In the genomic region with DNA sequence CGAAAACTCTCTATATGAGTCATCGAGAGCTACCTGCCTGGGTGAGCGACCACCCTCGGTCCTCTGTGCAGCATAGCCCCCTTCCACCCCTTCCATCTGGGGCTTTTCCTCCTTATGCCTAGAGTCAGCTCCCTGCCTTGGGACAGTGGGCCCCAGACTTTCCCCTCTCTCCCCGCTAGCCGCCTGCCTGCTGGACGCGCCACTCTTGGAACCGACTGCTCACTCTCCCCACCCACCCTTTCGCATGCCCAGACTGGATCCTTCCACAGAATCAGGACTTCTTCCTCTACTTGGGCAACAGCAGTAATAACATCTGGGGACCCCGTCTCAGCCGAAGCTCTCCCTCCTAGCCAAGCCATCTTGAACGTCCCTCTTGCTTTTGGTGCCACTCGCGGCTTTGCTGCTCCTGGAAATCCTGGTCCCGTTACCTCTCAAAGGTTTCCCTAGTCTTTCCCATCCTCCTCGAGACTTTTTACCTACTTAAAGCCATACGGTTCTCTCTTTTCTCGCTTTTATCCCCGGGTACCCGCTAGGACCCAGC, we compare ENCODE assay signal across 8 cellular contexts. TPM values are rescaled to one million over a fixed set of nuclear protein-coding genes. Genes with fewer than 3 reads are reported as not detected.
A peak's percentile ranks its signal among the peaks of the same experiment; 100 is the strongest.
DNase-seq lines count a peak whose midpoint lies in the region; ATAC-seq and TF ChIP-seq lines count a peak whose summit lies in the region.

No MANE protein-coding gene starts in this region.

- no CpG with 5 or more reads among the region's 21 CpGs for WGBS in H9 (ENCODE audit: extremely low coverage, insufficient read length, low lambda C conversion rate)

- H3K9me3 Mint-ChIP-seq in H9 = no peaks in the 10 kb centered on the region; a peak in 1 of 5 replicates
- peaks cover 5% of the 10 kb centered on the region for H3K9me3 Mint-ChIP-seq in activated CD4-positive, alpha-beta memory T cell treated with anti-CD3 and anti-CD28 coated beads, Interleukin-2, amount 10 ng/mL, durations not matched to agents 7 days and 5 days
- no peaks in the 10 kb centered on the region for H3K9me3 Mint-ChIP-seq in progenitor cell of endocrine pancreas (ENCODE audit: low read depth)

- POLR2A ChIA-PET in activated CD4-positive, alpha-beta memory T cell treated with anti-CD3 and anti-CD28 coated beads, Interleukin-2, amount 10 ng/mL, durations not matched to agents 7 days and 5 days (lab: Charles Lee) = interaction anchor here (0.9 to 11.6 kb wide), 18 partner anchors 9 to 339 kb away, joined by 3 to 178 read pairs (median 8); partner anchors contain the start of genes ANKRD52, MYL6, MYL6B and PA2G4

- no peaks in the 10 kb centered on the region for H3K79me2 ChIP-seq in H9 (ENCODE audit: insufficient read depth, low read length)

- TF ChIP-seq CTCF in H9 (conservative IDR thresholded peaks at IDR 0.05) (no peak), progenitor cell of endocrine pancreas (IDR thresholded peaks at IDR 0.05; ENCODE audit: unreplicated experiment) (no peak)

- H4K20me1 ChIP-seq in H9 (ENCODE audit: control insufficient read depth, insufficient read depth, insufficient read length) = no peaks in the 10 kb centered on the region

- H3K4me2 ChIP-seq in H9 (ENCODE audit: insufficient read depth, insufficient read length, low read length) = peak overlapping the region; percentile 100

- H3K14ac ChIP-seq in H9 (ENCODE audit: insufficient read depth, low read length) = peak overlapping the region; percentile 87

- H2BK20ac ChIP-seq in H9 (ENCODE audit: low read depth, low read length, poor library complexity, severe bottlenecking) = no peak overlapping the region

- H3K4ac ChIP-seq in H9 (ENCODE audit: low read depth, low read length) = no peak overlapping the region

- H3K9me3 ChIP-seq in H9 (ENCODE audit: control insufficient read depth, low read depth, low read length) = no peaks in the 10 kb centered on the region

- H3K4me1 Mint-ChIP-seq in H9 (peaks cover 26 to 27% of the 10 kb centered on the region in 2 experiments), progenitor cell of endocrine pancreas (ENCODE audit: low read depth) (peaks cover 38% of the 10 kb centered on the region)
- peaks cover 78% of the 10 kb centered on the region for H3K4me1 Mint-ChIP-seq in activated CD4-positive, alpha-beta memory T cell treated with anti-CD3 and anti-CD28 coated beads, Interleukin-2, amount 10 ng/mL, durations not matched to agents 7 days and 5 days

- H3K9ac ChIP-seq in H9 (ENCODE audit: extremely low read depth, insufficient read length, low read length) = peak overlapping the region; percentile 84

- CTCF ChIA-PET in activated CD4-positive, alpha-beta memory T cell treated with anti-CD3 and anti-CD28 coated beads, Interleukin-2, amount 10 ng/mL, durations not matched to agents 7 days and 5 days (lab: Charles Lee) = interaction anchor here (1.0 to 15.1 kb wide), 11 partner anchors 11 to 390 kb away, joined by 3 to 271 read pairs (median 6); partner anchors contain the start of genes ANKRD52, MYL6, MYL6B and ORMDL2

- ATAC-seq in HG02571 (IDR thresholded peaks at IDR 0.05; ENCODE audit: unreplicated experiment) = no peak

- no peak overlapping the region for H2BK12ac ChIP-seq in H9 (ENCODE audit: insufficient read length, low read depth, low read length)

- H3K4me3 Mint-ChIP-seq in H9 = peak overlapping the region; percentile 88 to 98
- H3K4me3 Mint-ChIP-seq in activated CD4-positive, alpha-beta memory T cell treated with anti-CD3 and anti-CD28 coated beads, Interleukin-2, amount 10 ng/mL, durations not matched to agents 7 days and 5 days = peak overlapping the region; percentile 97
- peak overlapping the region; percentile 93 for H3K4me3 Mint-ChIP-seq in progenitor cell of endocrine pancreas (ENCODE audit: low read depth)

- H2BK120ac ChIP-seq in H9 (ENCODE audit: low read depth, low read length, poor library complexity, severe bottlenecking) = no peak overlapping the region

- H2BK15ac ChIP-seq in H9 (ENCODE audit: low read depth, low read length) = no peak overlapping the region

- DNase-seq in AG20443 (ENCODE audit: low spot score) = peak; percentile 35
- no peak for DNase-seq in H9
- no peak for DNase-seq in activated CD4-positive, alpha-beta memory T cell treated with anti-CD3 and anti-CD28 coated beads, Interleukin-2, amount 10 ng/mL, durations not matched to agents 7 days and 5 days
- DNase-seq in glomerular visceral epithelial cell (ENCODE audit: extremely low spot score) = peak; percentile 16
- no peak for DNase-seq in progenitor cell of endocrine pancreas (ENCODE audit: low spot score, unreplicated experiment)
- DNase-seq in KG1 (lab: John Stamatoyannopoulos, UW) = no peak
- DNase-seq in LoVo (ENCODE audit: low spot score) = no peak

- no peak overlapping the region for H3K56ac ChIP-seq in H9 (ENCODE audit: insufficient read length, low read depth, low read length)

- no peak overlapping the region for H2AK5ac ChIP-seq in H9 (ENCODE audit: insufficient read length, low read length)

- peak overlapping the region; percentile 93 to 99 (median 99) for H3K27ac Mint-ChIP-seq in H9
- H3K27ac Mint-ChIP-seq in activated CD4-positive, alpha-beta memory T cell treated with anti-CD3 and anti-CD28 coated beads, Interleukin-2, amount 10 ng/mL, durations not matched to agents 7 days and 5 days = peak overlapping the region; percentile 94
- peak overlapping the region; percentile 99 for H3K27ac Mint-ChIP-seq in progenitor cell of endocrine pancreas

- H3K27me3 Mint-ChIP-seq in H9 (ENCODE audit: low read depth) = no peaks in the 10 kb centered on the region
- no peaks in the 10 kb centered on the region for H3K27me3 Mint-ChIP-seq in activated CD4-positive, alpha-beta memory T cell treated with anti-CD3 and anti-CD28 coated beads, Interleukin-2, amount 10 ng/mL, durations not matched to agents 7 days and 5 days
- H3K27me3 Mint-ChIP-seq in progenitor cell of endocrine pancreas = no peaks in the 10 kb centered on the region

- no peak overlapping the region for H4K8ac ChIP-seq in H9 (replicated peaks; ENCODE audit: insufficient read length, low read depth, low read length)

- H3T11ph ChIP-seq in H9 (ENCODE audit: low read length) = no peak overlapping the region

- no peak overlapping the region for H2AFZ ChIP-seq in H9 (ENCODE audit: low read length)

- H3K4me1 ChIP-seq in H9 (ENCODE audit: insufficient read depth, low read length) = no peaks in the 10 kb centered on the region

- H3K27ac ChIP-seq in H9 (ENCODE audit: insufficient read length, low read depth, low read length) = no peak overlapping the region

- no peaks in the 10 kb centered on the region for H3K79me1 ChIP-seq in H9 (ENCODE audit: insufficient read depth, low read depth, low read length, poor library complexity, severe bottlenecking)

- no peak overlapping the region for H2BK5ac ChIP-seq in H9 (ENCODE audit: insufficient read length, low read length)

- no peak overlapping the region for H4K91ac ChIP-seq in H9 (ENCODE audit: insufficient read length, low read depth, low read length)

- no peak overlapping the region for H3K23ac ChIP-seq in H9 (ENCODE audit: insufficient read length, low read depth, low read length)

- no peak overlapping the region for H4K5ac ChIP-seq in H9 (ENCODE audit: insufficient read length, low read depth, low read length)

- H3K27me3 ChIP-seq in H9 (ENCODE audit: insufficient read depth, low read length) = no peaks in the 10 kb centered on the region

- H3K36me3 Mint-ChIP-seq in H9 (ENCODE audit: insufficient read depth in 1 of 3, low read depth in 3 of 3) (peaks cover 33 to 41% (median 36%) of the 10 kb centered on the region in 3 experiments), progenitor cell of endocrine pancreas (ENCODE audit: insufficient read depth) (peaks cover 22% of the 10 kb centered on the region)
- peaks cover 58% of the 10 kb centered on the region for H3K36me3 Mint-ChIP-seq in activated CD4-positive, alpha-beta memory T cell treated with anti-CD3 and anti-CD28 coated beads, Interleukin-2, amount 10 ng/mL, durations not matched to agents 7 days and 5 days (ENCODE audit: low read depth)

- peak overlapping the region; percentile 74 for H3K18ac ChIP-seq in H9 (ENCODE audit: insufficient read length, low read depth, low read length)

- H3K23me2 ChIP-seq in H9 (ENCODE audit: insufficient read length, low read depth, low read length, poor library complexity, severe bottlenecking) = peaks cover 17% of the 10 kb centered on the region

RNA-seq across cellular contexts. Expression of gene ESYT1, which starts 0.7 kb away (rescaled TPM):
- total RNA-seq in H9 (2021) (111 and 112 TPM in 2 replicates), progenitor cell of endocrine pancreas (102 TPM in 2 replicates)
- 100 to 1,000 TPM; 266 to 279 TPM for total RNA-seq in activated CD4-positive, alpha-beta memory T cell treated with anti-CD3 and anti-CD28 coated beads, Interleukin-2, amount 10 ng/mL, durations not matched to agents 7 days and 5 days

RNA-seq across cellular contexts. Expression of gene ZC3H10, which starts 10.7 kb away (rescaled TPM):
- total RNA-seq in H9 (2021) (8.9 and 9.4 TPM in 2 replicates), progenitor cell of endocrine pancreas (12.0 and 13.8 TPM in 2 replicates)
- total RNA-seq in activated CD4-positive, alpha-beta memory T cell treated with anti-CD3 and anti-CD28 coated beads, Interleukin-2, amount 10 ng/mL, durations not matched to agents 7 days and 5 days = 10 to 100 TPM in 1 of 2 experiments, 1 to 10 TPM in 1; 8.0 to 10.3 TPM

RNA-seq across cellular contexts. Expression of gene RPL41, which starts 12.3 kb away (rescaled TPM):
- total RNA-seq in H9 (2021) = 4,637 and 4,685 TPM in 2 replicates
- 1,000 to 10,000 TPM; 3,981 to 4,002 TPM for total RNA-seq in activated CD4-positive, alpha-beta memory T cell treated with anti-CD3 and anti-CD28 coated beads, Interleukin-2, amount 10 ng/mL, durations not matched to agents 7 days and 5 days
- 3,912 and 3,916 TPM in 2 replicates for total RNA-seq in progenitor cell of endocrine pancreas

RNA-seq across cellular contexts. Expression of gene MYL6B, which starts 23.6 kb away (rescaled TPM):
- 165 and 168 TPM in 2 replicates for total RNA-seq in H9 (2021)
- total RNA-seq in activated CD4-positive, alpha-beta memory T cell treated with anti-CD3 and anti-CD28 coated beads, Interleukin-2, amount 10 ng/mL, durations not matched to agents 7 days and 5 days = 10 to 100 TPM; 60.4 to 63.2 TPM
- total RNA-seq in progenitor cell of endocrine pancreas = 169 and 172 TPM in 2 replicates

RNA-seq across cellular contexts. Expression of gene PA2G4, which starts 24.4 kb away (rescaled TPM):
- 248 TPM in 2 replicates for total RNA-seq in H9 (2021)
- total RNA-seq in activated CD4-positive, alpha-beta memory T cell treated with anti-CD3 and anti-CD28 coated beads, Interleukin-2, amount 10 ng/mL, durations not matched to agents 7 days and 5 days = 100 to 1,000 TPM; 242 to 243 TPM
- 103 and 106 TPM in 2 replicates for total RNA-seq in progenitor cell of endocrine pancreas

Comparison
In these comparisons a context has a peak if more than half of its experiments do, and no peak if none do; other contexts are left out.
1. DNase-seq: peak in AG20443 (single experiment) and glomerular visceral epithelial cell (single experiment); none in H9 (single experiment), activated CD4-positive, alpha-beta memory T cell treated with anti-CD3 and anti-CD28 coated beads, Interleukin-2, amount 10 ng/mL, durations not matched to agents 7 days and 5 days (single experiment), progenitor cell of endocrine pancreas (single experiment), KG1 (single experiment) and LoVo (single experiment).
2. Peak in every context shown above with its lines, with median percentiles within 50 percentile points of each other: H3K27ac Mint-ChIP-seq and H3K4me3 Mint-ChIP-seq.